29 cellular contexts compared by ENCODE assay signal in genomic region chr11:45225961-45226871, GRCh38. TPM values are rescaled to one million over a fixed set of nuclear protein-coding genes. Genes with fewer than 3 reads are reported as not detected.
"Had no signal": no experiment of that assay in that cellular context is flagged by ENCODE, and none has a peak within 500 bp of the region (broad histone marks: within the 10 kb centered on the region; RNA-seq: fewer than 3 reads in every experiment).

No MANE protein-coding gene starts in this region.

- H3K36me3 Mint-ChIP-seq: activated naive CD4-positive, alpha-beta T cell treated with anti-CD3 and anti-CD28 coated beads, Interleukin-2, amount 10 ng/mL, durations not matched to agents 7 days and 5 days had no signal

- H3K36me3 ChIP-seq: SJSA1 had no signal

- H3K27me3 Mint-ChIP-seq: activated CD4-positive, alpha-beta T cell treated with anti-CD3 and anti-CD28 coated beads, Interleukin-2, amount 10 ng/mL, durations not matched to agents 24 days and 14 days; activated CD8-positive, alpha-beta T cell treated with anti-CD3 and anti-CD28 coated beads for 36 hours; activated naive CD8-positive, alpha-beta T cell; activated naive CD8-positive, alpha-beta T cell treated with anti-CD3 and anti-CD28 coated beads, Interleukin-2, amount 50 U/mL, for 24 hours had no signal

- H3K9ac ChIP-seq: SK-N-SH had no signal

- H3K9me3 Mint-ChIP-seq: activated CD4-positive, alpha-beta T cell treated with anti-CD3 and anti-CD28 coated beads, Interleukin-2, amount 10 ng/mL, durations not matched to agents 24 days and 14 days; activated CD8-positive, alpha-beta T cell treated with anti-CD3 and anti-CD28 coated beads for 36 hours; activated naive CD4-positive, alpha-beta T cell treated with anti-CD3 and anti-CD28 coated beads, Interleukin-2, amount 10 ng/mL, durations not matched to agents 7 days and 5 days; activated naive CD8-positive, alpha-beta T cell treated with anti-CD3 and anti-CD28 coated beads, Interleukin-2, amount 50 U/mL, for 24 hours; activated T-cell treated with anti-CD3 and anti-CD28 coated beads, Interleukin-2, amount 50 U/mL, for 72 hours; activated T-helper 2 cell treated with anti-CD3 and anti-CD28 coated beads, Interferon-gamma antibody, Interleukin-2, Interleukin-4, amounts not matched to agents 10 μg/mL and 5 μg/mL and 100 μg/mL, durations not matched to agents 14 hours and 24 hours and 36 hours; T-helper 1 cell treated with Interleukin-12 subunit alpha and Interleukin-12 subunit beta and Interleukin-4 antibody, amounts not matched to agents 30 μg/mL and 1 μg/mL, for 36 hours; T-helper 2 cell treated with Interferon-gamma antibody and Interleukin-4, amounts not matched to agents 5 μg/mL and 100 μg/mL, for 36 hours had no signal

- H3K4me1 ChIP-seq: ascending aorta, Peyer's patch, SJSA1 had no signal

- H3K4me3 Mint-ChIP-seq: activated CD4-positive, alpha-beta T cell treated with anti-CD3 and anti-CD28 coated beads, Interleukin-2, amount 10 ng/mL, durations not matched to agents 24 days and 14 days; activated CD8-positive, alpha-beta T cell treated with anti-CD3 and anti-CD28 coated beads for 36 hours; activated naive CD4-positive, alpha-beta T cell treated with anti-CD3 and anti-CD28 coated beads, Interleukin-2, amount 10 ng/mL, durations not matched to agents 7 days and 5 days; activated naive CD8-positive, alpha-beta T cell; activated naive CD8-positive, alpha-beta T cell treated with anti-CD3 and anti-CD28 coated beads, Interleukin-2, amount 50 U/mL, for 24 hours; activated T-cell treated with anti-CD3 and anti-CD28 coated beads, Interleukin-2, amount 50 U/mL, for 72 hours; T-helper 1 cell treated with Interleukin-12 subunit alpha and Interleukin-12 subunit beta and Interleukin-4 antibody, amounts not matched to agents 30 μg/mL and 1 μg/mL, for 36 hours; T-helper 2 cell treated with Interferon-gamma antibody and Interleukin-4, amounts not matched to agents 5 μg/mL and 100 μg/mL, for 36 hours had no signal

- H3K4me2 ChIP-seq: SK-N-SH had no signal

- DNase-seq: activated CD4-positive, alpha-beta T cell treated with anti-CD3 and anti-CD28 coated beads, Interleukin-2, amount 10 ng/mL, durations not matched to agents 24 days and 14 days; activated CD4-positive, alpha-beta T cell treated with anti-CD3 and anti-CD28 coated beads, Interleukin-2, amount 50 U/mL, for 4 hours; activated CD8-positive, alpha-beta T cell treated with anti-CD3 and anti-CD28 coated beads for 36 hours; activated naive CD4-positive, alpha-beta T cell treated with anti-CD3 and anti-CD28 coated beads, Interleukin-2, amount 10 ng/mL, durations not matched to agents 7 days and 5 days; activated naive CD8-positive, alpha-beta T cell treated with anti-CD3 and anti-CD28 coated beads, Interleukin-2, amount 50 U/mL, for 24 hours; activated T-cell treated with anti-CD3 and anti-CD28 coated beads, Interleukin-2, amount 50 U/mL, for 1 hour; activated T-cell treated with anti-CD3 and anti-CD28 coated beads, Interleukin-2, amount 50 U/mL, for 72 hours; amniotic stem cell; caudate nucleus; NCI-H1092 treated with DMSO at 0.1 percent for 48 hours; NCI-H146; NCI-H187; NCI-H2107; NCI-H2171; NCI-H510A; NCI-H748 treated with DMSO at 0.1 percent for 48 hours; NK-92 treated with Interleukin-12 subunit alpha and Interleukin-12 subunit beta, amount 100 ng/mL, for 24 hours; Peyer's patch; RPMI8226; SHP77 treated with DMSO at 0.1 percent for 48 hours; SK-N-SH had no signal

- H3K4me1 Mint-ChIP-seq: activated CD4-positive, alpha-beta T cell treated with anti-CD3 and anti-CD28 coated beads, Interleukin-2, amount 10 ng/mL, durations not matched to agents 24 days and 14 days; activated naive CD4-positive, alpha-beta T cell treated with anti-CD3 and anti-CD28 coated beads, Interleukin-2, amount 10 ng/mL, durations not matched to agents 7 days and 5 days; activated naive CD8-positive, alpha-beta T cell treated with anti-CD3 and anti-CD28 coated beads, Interleukin-2, amount 50 U/mL, for 24 hours had no signal

- H3K27ac Mint-ChIP-seq: activated CD4-positive, alpha-beta T cell treated with anti-CD3 and anti-CD28 coated beads, Interleukin-2, amount 10 ng/mL, durations not matched to agents 24 days and 14 days; activated CD8-positive, alpha-beta T cell treated with anti-CD3 and anti-CD28 coated beads for 36 hours; activated naive CD4-positive, alpha-beta T cell treated with anti-CD3 and anti-CD28 coated beads, Interleukin-2, amount 10 ng/mL, durations not matched to agents 7 days and 5 days; activated naive CD8-positive, alpha-beta T cell; activated naive CD8-positive, alpha-beta T cell treated with anti-CD3 and anti-CD28 coated beads, Interleukin-2, amount 50 U/mL, for 24 hours; activated T-cell treated with anti-CD3 and anti-CD28 coated beads, Interleukin-2, amount 50 U/mL, for 72 hours; activated T-helper 2 cell treated with anti-CD3 and anti-CD28 coated beads, Interferon-gamma antibody, Interleukin-2, Interleukin-4, amounts not matched to agents 10 μg/mL and 5 μg/mL and 100 μg/mL, durations not matched to agents 14 hours and 24 hours and 36 hours; T-helper 1 cell treated with Interleukin-12 subunit alpha and Interleukin-12 subunit beta and Interleukin-4 antibody, amounts not matched to agents 30 μg/mL and 1 μg/mL, for 36 hours; T-helper 2 cell treated with Interferon-gamma antibody and Interleukin-4, amounts not matched to agents 5 μg/mL and 100 μg/mL, for 36 hours had no signal

- ATAC-seq: activated CD8-positive, alpha-beta T cell treated with anti-CD3 and anti-CD28 coated beads for 36 hours; activated naive CD8-positive, alpha-beta T cell treated with anti-CD3 and anti-CD28 coated beads, Interleukin-2, amount 50 U/mL, for 24 hours; activated T-cell treated with anti-CD3 and anti-CD28 coated beads, Interleukin-2, amount 50 U/mL, for 72 hours had no signal

- H3K27ac ChIP-seq: ascending aorta, Peyer's patch, SJSA1 had no signal

- H3K9me3 ChIP-seq: ascending aorta, Peyer's patch, SJSA1, SK-N-SH had no signal

- H3K4me3 ChIP-seq: ascending aorta, Peyer's patch, SJSA1 had no signal

- H3K27me3 ChIP-seq: ascending aorta, Peyer's patch, SJSA1 had no signal

RNA-seq across cellular contexts. Expression of gene SYT13, which starts 59.9 kb away (rescaled TPM):
- total RNA-seq: activated CD4-positive, alpha-beta T cell treated with anti-CD3 and anti-CD28 coated beads, Interleukin-2, amount 10 ng/mL, durations not matched to agents 24 days and 14 days; activated CD8-positive, alpha-beta memory T cell treated with anti-CD3 and anti-CD28 coated beads for 36 hours; activated CD8-positive, alpha-beta T cell treated with anti-CD3 and anti-CD28 coated beads for 36 hours; activated T-cell treated with anti-CD3 and anti-CD28 coated beads, Interleukin-2, amount 50 U/mL, for 72 hours; activated T-helper 2 cell treated with anti-CD3 and anti-CD28 coated beads, Interferon-gamma antibody, Interleukin-2, Interleukin-4, amounts not matched to agents 10 μg/mL and 5 μg/mL and 100 μg/mL, durations not matched to agents 14 hours and 24 hours and 36 hours; ascending aorta; PC-3; SJSA1 had no signal
- polyA plus RNA-seq: SK-N-SH had no signal
